22 cellular contexts compared by ENCODE assay signal in the genomic region with DNA sequence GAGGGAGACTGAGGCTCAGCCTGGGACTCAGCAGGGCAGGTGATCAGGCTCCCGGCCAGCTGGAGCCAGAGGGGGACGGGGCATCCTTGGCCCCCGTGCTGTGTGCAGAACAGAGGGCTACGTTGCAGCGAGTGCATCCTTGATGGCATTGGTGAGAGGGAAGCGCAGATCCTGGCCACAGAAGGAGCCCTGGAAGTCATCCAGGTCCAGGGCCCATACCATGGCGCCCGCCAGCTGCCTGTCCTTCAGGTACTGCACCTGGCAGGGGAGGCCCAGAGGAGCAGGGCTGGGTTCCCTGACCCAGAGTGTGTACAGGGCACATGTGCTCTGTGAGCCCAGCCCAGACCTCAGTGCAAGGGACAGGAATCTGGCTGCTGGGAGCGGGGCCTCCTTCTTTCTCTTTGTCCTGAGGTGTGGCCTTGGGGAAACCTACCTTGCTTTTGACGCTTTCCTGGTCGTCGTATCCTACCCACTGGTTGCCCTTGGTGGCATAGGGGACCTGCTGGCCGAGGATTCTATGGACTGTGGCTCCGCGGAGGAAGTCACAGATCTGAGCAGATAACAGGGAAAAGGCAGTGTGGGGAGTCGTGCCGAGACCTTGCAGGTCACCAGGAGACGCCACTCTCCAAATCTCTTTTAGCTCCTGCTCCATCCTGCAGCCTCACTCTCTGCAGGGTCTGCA. TPM values are rescaled to one million over a fixed set of nuclear protein-coding genes. Genes with fewer than 3 reads are reported as not detected.
"Had no signal": no experiment of that assay in that cellular context is flagged by ENCODE, and none has a peak within 500 bp of the region (broad histone marks: within the 10 kb centered on the region; RNA-seq: fewer than 3 reads in every experiment).

No MANE protein-coding gene starts in this region.

- DNase-seq: activated CD4-positive, alpha-beta T cell treated with anti-CD3 and anti-CD28 coated beads, Interleukin-2, amount 50 U/mL, for 4 hours; activated naive CD4-positive, alpha-beta T cell treated with anti-CD3 and anti-CD28 coated beads, Interleukin-2, amount 10 ng/mL, durations not matched to agents 7 days and 5 days; dermis blood vessel endothelial cell; left cardiac atrium; mucosa of descending colon; naive thymus-derived CD8-positive, alpha-beta T cell; occipital lobe; psoas muscle; right lobe of liver; stimulated activated naive CD8-positive, alpha-beta T cell treated with anti-CD3 and anti-CD28 coated beads, Interleukin-15, amount 100 ng/mL, for 72 hours had no signal

- H3K36me3 ChIP-seq: ascending aorta, heart left ventricle, right lobe of liver, upper lobe of right lung had no signal

- H3K4me1 ChIP-seq: ascending aorta, right lobe of liver had no signal

- ATAC-seq: activated CD4-positive, CD25-positive, alpha-beta regulatory T cell treated with anti-CD3 and anti-CD28 coated beads, Interleukin-2, amount 50 U/mL, for 24 hours; activated T-helper 17 cell treated with anti-CD3 and anti-CD28 coated beads, Interleukin-2, amount 50 U/mL, for 72 hours; heart left ventricle; left cardiac atrium; mucosa of descending colon; naive thymus-derived CD8-positive, alpha-beta T cell; psoas muscle; right lobe of liver; stimulated activated naive CD8-positive, alpha-beta T cell treated with anti-CD3 and anti-CD28 coated beads, Interleukin-15, amount 100 ng/mL, for 72 hours; upper lobe of right lung had no signal

- H3K9me3 ChIP-seq: ascending aorta, heart left ventricle, mucosa of descending colon, psoas muscle, right lobe of liver, upper lobe of right lung had no signal

- H3K27ac ChIP-seq: ascending aorta, epithelial cell of prostate, heart left ventricle, right lobe of liver, upper lobe of right lung had no signal

- H3K4me3 ChIP-seq: ascending aorta, heart left ventricle, mucosa of descending colon, psoas muscle, right lobe of liver, smooth muscle cell, upper lobe of right lung had no signal

- H3K27me3 ChIP-seq: ascending aorta, heart left ventricle, right lobe of liver, upper lobe of right lung had no signal

RNA-seq across cellular contexts. Expression of a gene that starts 3.8 kb away (rescaled TPM):
- total RNA-seq: activated T-helper 17 cell treated with anti-CD3 and anti-CD28 coated beads, Interleukin-2, amount 50 U/mL, for 72 hours; ascending aorta; bronchial epithelial cell; chondrocyte; dermis blood vessel endothelial cell; frontal cortex; left cardiac atrium; lung microvascular endothelial cell; mucosa of descending colon; naive thymus-derived CD8-positive, alpha-beta T cell; occipital lobe; temporal lobe; upper lobe of right lung had no signal
- polyA plus RNA-seq: heart left ventricle; naive thymus-derived CD8-positive, alpha-beta T cell had no signal

RNA-seq across cellular contexts. Expression of a gene that starts 7.0 kb away (rescaled TPM):
- total RNA-seq: activated T-helper 17 cell treated with anti-CD3 and anti-CD28 coated beads, Interleukin-2, amount 50 U/mL, for 72 hours; chondrocyte; frontal cortex; lung microvascular endothelial cell; naive thymus-derived CD8-positive, alpha-beta T cell had no signal
- polyA plus RNA-seq: naive thymus-derived CD8-positive, alpha-beta T cell had no signal

RNA-seq across cellular contexts. Expression of a gene that starts 50.0 kb away (rescaled TPM):
- total RNA-seq: ascending aorta, chondrocyte, lung microvascular endothelial cell, occipital lobe, smooth muscle cell had no signal
- polyA plus RNA-seq: heart left ventricle, smooth muscle cell had no signal

RNA-seq across cellular contexts. Expression of a gene that starts 51.9 kb away (rescaled TPM):
- total RNA-seq: activated T-helper 17 cell treated with anti-CD3 and anti-CD28 coated beads, Interleukin-2, amount 50 U/mL, for 72 hours; dermis blood vessel endothelial cell; lung microvascular endothelial cell; naive thymus-derived CD8-positive, alpha-beta T cell had no signal
- polyA plus RNA-seq: naive thymus-derived CD8-positive, alpha-beta T cell had no signal
